In genomic region chr2:233976690-233977294, GRCh38 we compare ENCODE assay signal across 9 cellular contexts. TPM values are rescaled to one million over a fixed set of nuclear protein-coding genes. Genes with fewer than 3 reads are reported as not detected.
DNase-seq lines count a peak whose midpoint lies in the region; ATAC-seq and TF ChIP-seq lines count a peak whose summit lies in the region.
"Had no signal": no experiment of that assay in that cellular context is flagged by ENCODE, and none has a peak within 500 bp of the region (broad histone marks: within the 10 kb centered on the region; RNA-seq: fewer than 3 reads in every experiment).

No MANE protein-coding gene starts in this region.

- no peaks in the 10 kb centered on the region for H3K4me1 ChIP-seq in left ventricle myocardium inferior
- peaks cover 0 to 8% (median 0%) of the 10 kb centered on the region in 12 donors for H3K4me1 ChIP-seq in heart left ventricle
- peaks cover 0 to 18% (median 0%) of the 10 kb centered on the region in 4 donors for H3K4me1 ChIP-seq in tibial nerve
- no peaks in the 10 kb centered on the region for H3K4me1 ChIP-seq in sigmoid colon
- H3K4me1 ChIP-seq: HAP-1 had no signal

- no peaks in the 10 kb centered on the region for H3K9me3 Mint-ChIP-seq in activated T-helper 1 cell treated with anti-CD3 and anti-CD28 coated beads, Interleukin-12 subunit alpha, Interleukin-12 subunit beta, Interleukin-2, Interleukin-4 antibody, amounts not matched to agents 30 ng/mL and 10 ng/mL and 1 ng/mL, durations not matched to agents 14 hours and 24 hours and 36 hours

- ATAC-seq in heart left ventricle, result no peak

- H3K4me3 ChIP-seq in left ventricle myocardium inferior, result no peak overlapping the region
- H3K4me3 ChIP-seq in heart left ventricle, result no peak overlapping the region
- no peak overlapping the region for H3K4me3 ChIP-seq in tibial nerve
- H3K4me3 ChIP-seq in sigmoid colon, result no peak overlapping the region
- H3K4me3 ChIP-seq: HAP-1 had no signal

- TF ChIP-seq EP300 in tibial nerve (IDR thresholded peaks at IDR 0.05), result no peak
- TF ChIP-seq EP300 in sigmoid colon (IDR thresholded peaks at IDR 0.05), result no peak

- no peak overlapping the region for H3K27ac ChIP-seq in left ventricle myocardium inferior (replicated peaks)
- no peak overlapping the region for H3K27ac ChIP-seq in heart left ventricle
- no peak overlapping the region for H3K27ac ChIP-seq in tibial nerve
- no peak overlapping the region for H3K27ac ChIP-seq in sigmoid colon

- H3K4me1 Mint-ChIP-seq in activated T-helper 1 cell treated with anti-CD3 and anti-CD28 coated beads, Interleukin-12 subunit alpha, Interleukin-12 subunit beta, Interleukin-2, Interleukin-4 antibody, amounts not matched to agents 30 ng/mL and 10 ng/mL and 1 ng/mL, durations not matched to agents 14 hours and 24 hours and 36 hours (ENCODE audit: low read depth), result peaks cover 39% of the 10 kb centered on the region

- H3K9me3 ChIP-seq in left ventricle myocardium inferior (replicated peaks) (no peaks in the 10 kb centered on the region), heart left ventricle (no peaks in the 10 kb centered on the region), tibial nerve (no peaks in the 10 kb centered on the region), sigmoid colon (no peaks in the 10 kb centered on the region)
- H3K9me3 ChIP-seq: HAP-1 had no signal

- peaks cover 89% of the 10 kb centered on the region for H3K27me3 ChIP-seq in left ventricle myocardium inferior (ENCODE audit: low read depth)
- H3K27me3 ChIP-seq in heart left ventricle, result peaks cover 0 to 53% (median 0%) of the 10 kb centered on the region in 9 donors
- H3K27me3 ChIP-seq in tibial nerve, result no peaks in the 10 kb centered on the region
- H3K27me3 ChIP-seq in sigmoid colon, result peaks cover 0 to 15% (median 0%) of the 10 kb centered on the region in 3 donors

- 47 to 56% (median 52%) methylated on average over 8 of the region's 8 CpGs for WGBS in heart left ventricle, 4 donors
- WGBS in tibial nerve, 2 donors, result 48 to 52% methylated on average over 8 of the region's 8 CpGs
- WGBS in sigmoid colon, 2 donors, result 51 to 63% methylated on average over 8 of the region's 8 CpGs

- H3K36me3 ChIP-seq in left ventricle myocardium inferior (no peaks in the 10 kb centered on the region), heart left ventricle (no peaks in the 10 kb centered on the region), tibial nerve (no peaks in the 10 kb centered on the region), sigmoid colon (no peaks in the 10 kb centered on the region)
- H3K36me3 ChIP-seq: HAP-1 had no signal

- no peak overlapping the region for H3K4me3 Mint-ChIP-seq in activated T-helper 1 cell treated with anti-CD3 and anti-CD28 coated beads, Interleukin-12 subunit alpha, Interleukin-12 subunit beta, Interleukin-2, Interleukin-4 antibody, amounts not matched to agents 30 ng/mL and 10 ng/mL and 1 ng/mL, durations not matched to agents 14 hours and 24 hours and 36 hours

- TF ChIP-seq CTCF in left ventricle myocardium inferior (IDR thresholded peaks at IDR 0.05; ENCODE audit: borderline replicate concordance) (peak; percentile 24), heart left ventricle (IDR thresholded peaks at IDR 0.05) (peak in 5 of 12 donors; percentile 17 to 43 (median 20)), tibial nerve (IDR thresholded peaks at IDR 0.05) (peak in 4 of 5 experiments; percentile 18 to 51 (median 34)), sigmoid colon (IDR thresholded peaks at IDR 0.05) (peak in 2 of 4 experiments; percentile 7 to 11)

- DNase-seq in left ventricle myocardium inferior, result no peak
- no peak for DNase-seq in heart left ventricle
- peak; percentile 23 for DNase-seq in NCI-H1105 (lab: John Stamatoyannopoulos, UW)
- DNase-seq in activated T-helper 1 cell treated with anti-CD3 and anti-CD28 coated beads, Interleukin-12 subunit alpha, Interleukin-12 subunit beta, Interleukin-2, Interleukin-4 antibody, amounts not matched to agents 30 ng/mL and 10 ng/mL and 1 ng/mL, durations not matched to agents 14 hours and 24 hours and 36 hours (ENCODE audit: low spot score), result peak; percentile 12
- peak; percentile 44 for DNase-seq in iPS-NIHi7 (ENCODE audit: extremely low spot score)
- no peak for DNase-seq in tibial nerve (ENCODE audit: low spot score in 2 of 2)
- no peak for DNase-seq in sigmoid colon
- no peak for DNase-seq in activated gamma-delta T cell treated with Interleukin-2 at 50 U/mL for 16 hours

- intact Hi-C loops in left ventricle myocardium inferior (cut with micrococcal nuclease) (no loop called here), heart left ventricle (cut with DNase I) (loop anchor here in 6 of 10 donors (5.0 to 10.0 kb wide), 4 partner anchors 558 to 1138 kb away; no protein-coding TSS in a partner anchor), sigmoid colon (cut with DNase I) (loop anchor here (2.0 to 10.0 kb wide), 4 partner anchors 308 to 1138 kb away; partner anchors contain the start of gene ARL4C)
- intact Hi-C loops in activated T-helper 1 cell treated with anti-CD3 and anti-CD28 coated beads, Interleukin-12 subunit alpha, Interleukin-12 subunit beta, Interleukin-2, Interleukin-4 antibody, amounts not matched to agents 30 ng/mL and 10 ng/mL and 1 ng/mL, durations not matched to agents 14 hours and 24 hours and 36 hours (cut with micrococcal nuclease), result loop anchor here (1.0 to 5.0 kb wide), 5 partner anchors 146 to 569 kb away; no protein-coding TSS in a partner anchor

- TF ChIP-seq POLR2A in heart left ventricle (IDR thresholded peaks at IDR 0.05), result no peak
- no peak for TF ChIP-seq POLR2A in tibial nerve (IDR thresholded peaks at IDR 0.05)
- no peak for TF ChIP-seq POLR2A in sigmoid colon (IDR thresholded peaks at IDR 0.05)

- peaks cover 10% of the 10 kb centered on the region for H3K27me3 Mint-ChIP-seq in activated T-helper 1 cell treated with anti-CD3 and anti-CD28 coated beads, Interleukin-12 subunit alpha, Interleukin-12 subunit beta, Interleukin-2, Interleukin-4 antibody, amounts not matched to agents 30 ng/mL and 10 ng/mL and 1 ng/mL, durations not matched to agents 14 hours and 24 hours and 36 hours (ENCODE audit: insufficient read depth)

- H3K27ac Mint-ChIP-seq in activated T-helper 1 cell treated with anti-CD3 and anti-CD28 coated beads, Interleukin-12 subunit alpha, Interleukin-12 subunit beta, Interleukin-2, Interleukin-4 antibody, amounts not matched to agents 30 ng/mL and 10 ng/mL and 1 ng/mL, durations not matched to agents 14 hours and 24 hours and 36 hours, result no peak overlapping the region

- H3K36me3 Mint-ChIP-seq in activated T-helper 1 cell treated with anti-CD3 and anti-CD28 coated beads, Interleukin-12 subunit alpha, Interleukin-12 subunit beta, Interleukin-2, Interleukin-4 antibody, amounts not matched to agents 30 ng/mL and 10 ng/mL and 1 ng/mL, durations not matched to agents 14 hours and 24 hours and 36 hours (ENCODE audit: low read depth), result no peaks in the 10 kb centered on the region

RNA-seq across cellular contexts. Expression of gene TRPM8, which starts 59.6 kb away (rescaled TPM):
- not detected for total RNA-seq in left ventricle myocardium inferior
- under 1 TPM in 2 of 9 donors, not detected in 7; 0.19 to 0.25 TPM for total RNA-seq in heart left ventricle
- not detected for polyA plus RNA-seq in heart left ventricle
- total RNA-seq in activated T-helper 1 cell treated with anti-CD3 and anti-CD28 coated beads, Interleukin-12 subunit alpha, Interleukin-12 subunit beta, Interleukin-2, Interleukin-4 antibody, amounts not matched to agents 30 ng/mL and 10 ng/mL and 1 ng/mL, durations not matched to agents 14 hours and 24 hours and 36 hours, result not detected in 2 replicates
- total RNA-seq in tibial nerve, result not detected
- not detected for total RNA-seq in sigmoid colon
- under 1 TPM in 1 of 3 donors, not detected in 2; 0.04 TPM for polyA plus RNA-seq in sigmoid colon

Comparison
In these comparisons a context has a peak if more than half of its experiments do, and no peak if none do; other contexts are left out.
1. DNase-seq: peak in NCI-H1105 (single experiment), activated T-helper 1 cell treated with anti-CD3 and anti-CD28 coated beads, Interleukin-12 subunit alpha, Interleukin-12 subunit beta, Interleukin-2, Interleukin-4 antibody, amounts not matched to agents 30 ng/mL and 10 ng/mL and 1 ng/mL, durations not matched to agents 14 hours and 24 hours and 36 hours (single experiment) and iPS-NIHi7 (single experiment); none in left ventricle myocardium inferior (single experiment), heart left ventricle (0 of 5), tibial nerve (0 of 2), sigmoid colon (single experiment) and activated gamma-delta T cell treated with Interleukin-2 at 50 U/mL for 16 hours (single experiment).